15 cellular contexts compared by ENCODE assay signal in the genomic region with DNA sequence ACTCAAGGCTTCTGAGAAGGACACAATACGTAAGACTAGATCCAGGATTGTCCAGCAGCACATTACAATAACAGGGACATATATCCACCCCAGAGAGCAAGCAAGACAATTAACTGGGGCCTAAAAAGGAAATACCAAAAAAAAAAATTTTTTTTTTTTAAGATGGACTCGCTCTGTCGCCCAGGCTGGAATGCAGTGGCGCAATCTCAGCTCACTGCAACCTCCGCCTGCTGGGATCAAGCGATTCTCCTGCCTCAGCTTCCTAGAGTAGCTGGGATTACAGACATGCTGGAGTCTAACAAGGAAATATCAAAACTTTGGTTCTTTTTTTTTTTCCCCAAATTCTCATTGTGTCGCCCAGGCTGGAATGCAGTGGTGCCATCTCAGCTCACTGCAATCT.
"Had no signal": no experiment of that assay in that cellular context is flagged by ENCODE, and none has a peak within 500 bp of the region (broad histone marks: within the 10 kb centered on the region; RNA-seq: fewer than 3 reads in every experiment).

No MANE protein-coding gene starts in this region.

- H3K9me3 Mint-ChIP-seq: naive B cell, nephron, type B pancreatic cell had no signal

- H3K4me3 Mint-ChIP-seq: nephron, type B pancreatic cell had no signal

- ATAC-seq: gastrocnemius medialis, left lung had no signal

- DNase-seq: dorsolateral prefrontal cortex; effector CD8-positive, alpha-beta T cell; gastrocnemius medialis; glutamatergic neuron; left lung; mesendoderm; naive B cell; psoas muscle; retina; right lobe of liver; stimulated activated CD4-positive, alpha-beta T cell treated with anti-CD3 and anti-CD28 coated beads, Interleukin-12 subunit alpha, Interleukin-12 subunit beta, amount 100 ng/mL, for 4 hours; stimulated activated naive CD4-positive, alpha-beta T cell; stomach had no signal

- H3K4me1 Mint-ChIP-seq: nephron had no signal

- H3K27ac Mint-ChIP-seq: nephron, type B pancreatic cell had no signal

- H3K27me3 Mint-ChIP-seq: naive B cell, type B pancreatic cell had no signal
